In genomic region chr12:101855364-101855884, GRCh38 we compare ENCODE assay signal across 1 cellular context.
TF ChIP-seq lines count a peak whose summit lies in the region.

No MANE protein-coding gene starts in this region.

TF ChIP-seq in WTC11, 78 proteins besides CTCF, POLR2A, EP300 and RAD21 (continued from another document):
- TF ChIP-seq PRDM15 (CRISPR knock-in tag; IDR thresholded peaks at IDR 0.05): no peak
- TF ChIP-seq PRRX2 (CRISPR knock-in tag; IDR thresholded peaks at IDR 0.05): no peak
- no peak for TF ChIP-seq ZNF396 (CRISPR knock-in tag; IDR thresholded peaks at IDR 0.05; ENCODE audit: borderline replicate concordance)
- TF ChIP-seq AR (CRISPR knock-in tag; IDR thresholded peaks at IDR 0.05): no peak
- no peak for TF ChIP-seq NFE2L1 (CRISPR knock-in tag; IDR thresholded peaks at IDR 0.05)
